Comparison of ENCODE assay signal across 1 cellular context in genomic region chr7:130492519-130493274, GRCh38.
TF ChIP-seq lines count a peak whose summit lies in the region.

No MANE protein-coding gene starts in this region.

TF ChIP-seq in SK-N-SH, 30 proteins besides CTCF, POLR2A, EP300 and RAD21 (continued from another document):
- TF ChIP-seq ZBTB33 (IDR thresholded peaks at IDR 0.05; ENCODE audit: borderline replicate concordance, low read depth) = no peak
- TF ChIP-seq FOXJ3 (CRISPR knock-in tag; IDR thresholded peaks at IDR 0.05) = no peak
- TF ChIP-seq REST (IDR thresholded peaks at IDR 0.05; ENCODE audit: low read depth, low read length) = no peak
- no peak for TF ChIP-seq MXI1 (IDR thresholded peaks at IDR 0.05; ENCODE audit: low read depth, low read length)
- no peak for TF ChIP-seq MAX (IDR thresholded peaks at IDR 0.05; ENCODE audit: low read depth)
- no peak for TF ChIP-seq RCOR1 (IDR thresholded peaks at IDR 0.05; ENCODE audit: low read length)
- TF ChIP-seq EZH2phosphoT487 (IDR thresholded peaks at IDR 0.05; ENCODE audit: borderline replicate concordance, low read depth) = no peak
- no peak for TF ChIP-seq FOSL2 (IDR thresholded peaks at IDR 0.05; ENCODE audit: borderline replicate concordance, low read depth)
- TF ChIP-seq JUND (IDR thresholded peaks at IDR 0.05) = no peak
